Comparison of ENCODE assay signal across 13 cellular contexts in genomic region chr7:106770191-106770590, GRCh38.
DNase-seq lines count a peak whose midpoint lies in the region; ATAC-seq, FAIRE-seq and TF ChIP-seq lines count a peak whose summit lies in the region.
"Had no signal": no experiment of that assay in that cellular context is flagged by ENCODE, and none has a peak within 500 bp of the region (broad histone marks: within the 10 kb centered on the region; RNA-seq: fewer than 3 reads in every experiment).

No MANE protein-coding gene starts in this region.

- H3K4me3 Mint-ChIP-seq in natural killer cell treated with Interleukin-12 subunit alpha and Interleukin-12 subunit beta and Interleukin-15 and Interleukin-18, amount 100 ng/mL, for 72 hours: no peak overlapping the region
- H3K4me3 Mint-ChIP-seq: nephron had no signal

- no peaks in the 10 kb centered on the region for H3K9me3 Mint-ChIP-seq in natural killer cell treated with Interleukin-12 subunit alpha and Interleukin-12 subunit beta and Interleukin-15 and Interleukin-18, amount 100 ng/mL, for 72 hours
- H3K9me3 Mint-ChIP-seq: nephron had no signal

- intact Hi-C loops in K562 (cut with micrococcal nuclease): loop anchor here (10.0 kb wide), 1 partner anchor 485 kb away; the partner anchor contains the start of gene NAMPT

- H3K4me1 Mint-ChIP-seq in natural killer cell treated with Interleukin-12 subunit alpha and Interleukin-12 subunit beta and Interleukin-15 and Interleukin-18, amount 100 ng/mL, for 72 hours (ENCODE audit: low read depth in 2 of 2): peaks cover 14 to 19% of the 10 kb centered on the region in 2 donors

- no peaks in the 10 kb centered on the region for H3K36me3 Mint-ChIP-seq in natural killer cell treated with Interleukin-12 subunit alpha and Interleukin-12 subunit beta and Interleukin-15 and Interleukin-18, amount 100 ng/mL, for 72 hours

- H2AFZ ChIP-seq in K562 (ENCODE audit: low read depth, low read length): peak overlapping the region; percentile 53

- FAIRE-seq in K562 (lab: Jason Lieb, UNC): no peak

- no peak overlapping the region for H3K27ac Mint-ChIP-seq in natural killer cell treated with Interleukin-12 subunit alpha and Interleukin-12 subunit beta and Interleukin-15 and Interleukin-18, amount 100 ng/mL, for 72 hours
- H3K27ac Mint-ChIP-seq: nephron had no signal

- TF ChIP-seq POLR2A in K562 (conservative IDR thresholded peaks at IDR 0.05): no peak

- H3K9me3 ChIP-seq in K562 (replicated peaks; ENCODE audit: control insufficient read depth, insufficient read depth, low read depth, low read length): no peaks in the 10 kb centered on the region
- H3K9me3 ChIP-seq: HAP-1, tibial nerve had no signal

- H3K27ac ChIP-seq in K562 (ENCODE audit: extremely low read depth, low read depth, low read length): no peak overlapping the region
- H3K27ac ChIP-seq: coronary artery, tibial nerve had no signal

- no peak for TF ChIP-seq EP300 in K562 (IDR thresholded peaks at IDR 0.05; ENCODE audit: low read length)

- ATAC-seq in K562 (no peak), HG03045 (IDR thresholded peaks at IDR 0.05; ENCODE audit: unreplicated experiment) (no peak), GM19035 (IDR thresholded peaks at IDR 0.05; ENCODE audit: unreplicated experiment) (no peak)
- ATAC-seq in natural killer cell treated with Interleukin-12 subunit alpha and Interleukin-12 subunit beta and Interleukin-15 and Interleukin-18, amount 100 ng/mL, for 72 hours: no peak

- DNase-seq in AG20443 (ENCODE audit: low spot score) (peak; percentile 51), LHCN-M2 (ENCODE audit: low read depth) (peak; percentile 91), K562 (ENCODE audit: extremely low read depth in 1 of 4, low spot score in 3 of 4) (no peak), lung microvascular endothelial cell (ENCODE audit: low read depth in 2 of 2) (peak; percentile 51 to 94), H7 (no peak)
- no peak for DNase-seq in natural killer cell treated with Interleukin-12 subunit alpha and Interleukin-12 subunit beta and Interleukin-15 and Interleukin-18, amount 100 ng/mL, for 72 hours (ENCODE audit: low spot score)
- DNase-seq: NCI-H1092 had no signal

- peaks cover 3% of the 10 kb centered on the region for H3K79me2 ChIP-seq in K562 (ENCODE audit: control insufficient read depth, insufficient read depth, low read length)

- H3K4me3 ChIP-seq in K562: no peak overlapping the region
- no peak overlapping the region for H3K4me3 ChIP-seq in H7 (ENCODE audit: insufficient read depth, low read depth, low read length)
- H3K4me3 ChIP-seq: coronary artery, HAP-1, tibial nerve had no signal

- H4K20me1 ChIP-seq in K562 (replicated peaks; ENCODE audit: control insufficient read depth, insufficient read depth, low read length): no peaks in the 10 kb centered on the region

- TF ChIP-seq RAD21 in K562 (CRISPR knock-in tag; conservative IDR thresholded peaks at IDR 0.05 in 1 of 2, IDR thresholded peaks at IDR 0.05 in 1 of 2): no peak

- H3K9ac ChIP-seq in K562 (ENCODE audit: insufficient read depth in 1 of 2, low read depth in 2 of 2, low read length in 2 of 2): no peak overlapping the region

- in situ Hi-C loops in K562 (cut with MboI): no loop called here

- H3K4me2 ChIP-seq in K562 (ENCODE audit: insufficient read depth, low read length): no peak overlapping the region

- BruUV-seq in K562 (replicated peaks; lab: Mats Ljungman, UMichigan): no TSS peak

- POLR2A ChIA-PET in K562 (lab: Yijun Ruan, JAX): interaction anchor here (1.3 to 5.4 kb wide), 2 partner anchors 10 kb away, joined by 3 to 37 read pairs; no protein-coding TSS in a partner anchor

- TF ChIP-seq CTCF in K562 (IDR thresholded peaks at IDR 0.05 in 2 of 3, conservative IDR thresholded peaks at IDR 0.05 in 1 of 3; ENCODE audit: insufficient read depth in 2 of 3, low read depth in 1 of 3, low read length in 3 of 3): no peak

- H3K4me1 ChIP-seq in K562 (replicated peaks in 1 of 2; ENCODE audit: control insufficient read depth in 2 of 2, insufficient read depth in 2 of 2, low read length in 2 of 2): peaks cover 0 to 33% of the 10 kb centered on the region in 2 experiments; a peak in 4 of 5 replicates
- H3K4me1 ChIP-seq: HAP-1 had no signal

- WGBS in K562 (ENCODE audit: insufficient coverage, low coverage, missing lambda C conversion rate): 41% methylated on average over 2 of the region's 2 CpGs

- H3K9me1 ChIP-seq in K562 (ENCODE audit: control insufficient read depth, insufficient read depth, low read length): no peaks in the 10 kb centered on the region

- H3K36me3 ChIP-seq in K562 (ENCODE audit: control insufficient read depth, insufficient read depth, low read length) (no peaks in the 10 kb centered on the region), H7 (replicated peaks; ENCODE audit: control insufficient read depth, insufficient read depth, low read length) (no peaks in the 10 kb centered on the region)
- H3K36me3 ChIP-seq: HAP-1, tibial nerve had no signal

- H3K27me3 ChIP-seq in K562 (ENCODE audit: control insufficient read depth in 2 of 2, insufficient read depth in 2 of 2, low read length in 2 of 2): no peaks in the 10 kb centered on the region
- no peaks in the 10 kb centered on the region for H3K27me3 ChIP-seq in H7 (ENCODE audit: control insufficient read depth, insufficient read depth, low read length)
- H3K27me3 ChIP-seq: tibial nerve had no signal

- CTCF ChIA-PET in K562 (lab: Yijun Ruan, JAX; ENCODE audit: low intra/inter-chr PET ratio): no interaction called here

- H3K27me3 Mint-ChIP-seq in natural killer cell treated with Interleukin-12 subunit alpha and Interleukin-12 subunit beta and Interleukin-15 and Interleukin-18, amount 100 ng/mL, for 72 hours: peaks cover 4 to 7% of the 10 kb centered on the region in 2 donors

TF ChIP-seq in K562, 482 proteins besides CTCF, POLR2A, EP300 and RAD21 (continues in another document):
- TF ChIP-seq HMBOX1 (IDR thresholded peaks at IDR 0.05): peak; percentile 71
- no peak for TF ChIP-seq TOE1 (IDR thresholded peaks at IDR 0.05; ENCODE audit: borderline replicate concordance)
- TF ChIP-seq TOE1 (CRISPR knock-in tag; IDR thresholded peaks at IDR 0.05; ENCODE audit: borderline replicate concordance, low read depth): no peak
- TF ChIP-seq ZNF165 (CRISPR knock-in tag; IDR thresholded peaks at IDR 0.05; ENCODE audit: borderline replicate concordance): no peak
- TF ChIP-seq NFATC3 (IDR thresholded peaks at IDR 0.05): peak; percentile 44; the same call in 1 of the 2 replicates
- no peak for TF ChIP-seq MLLT1 (IDR thresholded peaks at IDR 0.05)
- peak; percentile 42; the same call in 1 of the 2 replicates for TF ChIP-seq FOSL1 (tag; conservative IDR thresholded peaks at IDR 0.05)
- no peak for TF ChIP-seq ZFPM2 (CRISPR knock-in tag; IDR thresholded peaks at IDR 0.05)
- TF ChIP-seq AFF1 (IDR thresholded peaks at IDR 0.05; ENCODE audit: low read depth in 1 of 2, partially characterized antibody in 2 of 2): no peak
- TF ChIP-seq MAX (CRISPR knock-in tag; IDR thresholded peaks at IDR 0.05): no peak

Comparison
In these comparisons a context has a peak if more than half of its experiments do, and no peak if none do; other contexts are left out.
1. DNase-seq: peak in AG20443 (single experiment), LHCN-M2 (single experiment) and lung microvascular endothelial cell (2 of 2); none in K562 (0 of 4), H7 (single experiment) and natural killer cell treated with Interleukin-12 subunit alpha and Interleukin-12 subunit beta and Interleukin-15 and Interleukin-18, amount 100 ng/mL, for 72 hours (single experiment).